3 cellular contexts compared by ENCODE assay signal in genomic region chr16:20669691-20670090, GRCh38.
TF ChIP-seq lines count a peak whose summit lies in the region.

No MANE protein-coding gene starts in this region.

TF ChIP-seq in GM23338, 12 proteins besides CTCF, POLR2A, EP300 and RAD21 (continued from another document):
- peak; percentile 36 for TF ChIP-seq REST (IDR thresholded peaks at IDR 0.05; ENCODE audit: unreplicated experiment)

TF ChIP-seq in HCT116, 20 proteins besides CTCF, POLR2A, EP300 and RAD21 (continued from another document):
- peak; percentile 7 for TF ChIP-seq REST (IDR thresholded peaks at IDR 0.05; ENCODE audit: low read depth)

TF ChIP-seq in Ishikawa, 13 proteins besides CTCF, POLR2A, EP300 and RAD21 (continued from another document):
- TF ChIP-seq REST (IDR thresholded peaks at IDR 0.05; ENCODE audit: low read depth) = peak; percentile 57
